ENCODE assay signal across 2 cellular contexts in genomic region chr20:56447227-56447626, GRCh38.
TF ChIP-seq lines count a peak whose summit lies in the region.

No MANE protein-coding gene starts in this region.

TF ChIP-seq in GM23338, 12 proteins besides CTCF, POLR2A, EP300 and RAD21:
- no peak for TF ChIP-seq ZNF462 (CRISPR knock-in tag; IDR thresholded peaks at IDR 0.05)
- TF ChIP-seq ZNF331 (CRISPR knock-in tag; IDR thresholded peaks at IDR 0.05; ENCODE audit: low read depth): no peak
- TF ChIP-seq JUNB (IDR thresholded peaks at IDR 0.05; ENCODE audit: unreplicated experiment): no peak
- no peak for TF ChIP-seq EZH2 (IDR thresholded peaks at IDR 0.05; ENCODE audit: low read depth, unreplicated experiment)
- TF ChIP-seq STAT1 (IDR thresholded peaks at IDR 0.05; ENCODE audit: unreplicated experiment): no peak
- TF ChIP-seq, protein P1, sequence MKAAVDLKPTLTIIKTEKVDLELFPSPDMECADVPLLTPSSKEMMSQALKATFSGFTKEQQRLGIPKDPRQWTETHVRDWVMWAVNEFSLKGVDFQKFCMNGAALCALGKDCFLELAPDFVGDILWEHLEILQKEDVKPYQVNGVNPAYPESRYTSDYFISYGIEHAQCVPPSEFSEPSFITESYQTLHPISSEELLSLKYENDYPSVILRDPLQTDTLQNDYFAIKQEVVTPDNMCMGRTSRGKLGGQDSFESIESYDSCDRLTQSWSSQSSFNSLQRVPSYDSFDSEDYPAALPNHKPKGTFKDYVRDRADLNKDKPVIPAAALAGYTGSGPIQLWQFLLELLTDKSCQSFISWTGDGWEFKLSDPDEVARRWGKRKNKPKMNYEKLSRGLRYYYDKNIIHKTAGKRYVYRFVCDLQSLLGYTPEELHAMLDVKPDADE (IDR thresholded peaks at IDR 0.05): no peak

TF ChIP-seq in WTC11, 78 proteins besides CTCF, POLR2A, EP300 and RAD21 (continued from another document):
- TF ChIP-seq, protein P2, sequence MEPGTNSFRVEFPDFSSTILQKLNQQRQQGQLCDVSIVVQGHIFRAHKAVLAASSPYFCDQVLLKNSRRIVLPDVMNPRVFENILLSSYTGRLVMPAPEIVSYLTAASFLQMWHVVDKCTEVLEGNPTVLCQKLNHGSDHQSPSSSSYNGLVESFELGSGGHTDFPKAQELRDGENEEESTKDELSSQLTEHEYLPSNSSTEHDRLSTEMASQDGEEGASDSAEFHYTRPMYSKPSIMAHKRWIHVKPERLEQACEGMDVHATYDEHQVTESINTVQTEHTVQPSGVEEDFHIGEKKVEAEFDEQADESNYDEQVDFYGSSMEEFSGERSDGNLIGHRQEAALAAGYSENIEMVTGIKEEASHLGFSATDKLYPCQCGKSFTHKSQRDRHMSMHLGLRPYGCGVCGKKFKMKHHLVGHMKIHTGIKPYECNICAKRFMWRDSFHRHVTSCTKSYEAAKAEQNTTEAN (CRISPR knock-in tag; IDR thresholded peaks at IDR 0.05): no peak
TF ChIP-seq in WTC11: peak in this region for 0.
